Comparison of ENCODE assay signal across 37 cellular contexts in the genomic region with DNA sequence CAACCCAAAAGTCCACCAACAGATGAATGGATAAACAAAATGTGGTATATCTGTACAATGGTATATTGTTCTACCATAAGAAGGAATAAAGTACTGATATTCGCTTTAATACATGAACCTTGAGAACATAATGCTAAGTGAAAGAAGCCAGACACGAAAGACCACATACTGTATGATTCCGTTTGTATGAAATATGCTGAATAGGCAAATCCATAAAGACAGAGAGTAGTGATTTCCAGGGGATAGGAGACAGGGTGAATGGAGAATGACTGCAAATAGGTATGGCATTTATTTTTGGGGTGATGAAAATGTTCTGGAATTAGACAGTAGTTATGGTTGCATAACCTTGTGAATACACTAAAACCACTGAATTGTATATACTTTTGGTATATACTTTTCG. TPM values are rescaled to one million over a fixed set of nuclear protein-coding genes. Genes with fewer than 3 reads are reported as not detected.
"Had no signal": no experiment of that assay in that cellular context is flagged by ENCODE, and none has a peak within 500 bp of the region (broad histone marks: within the 10 kb centered on the region; RNA-seq: fewer than 3 reads in every experiment).

No MANE protein-coding gene starts in this region.

- H3K9me3 ChIP-seq: adrenal gland, body of pancreas, breast epithelium had no signal

- H3K36me3 ChIP-seq: adrenal gland, brain microvascular endothelial cell, breast epithelium had no signal

- H3K4me3 ChIP-seq: adrenal gland, body of pancreas, breast epithelium had no signal

- H3K27me3 ChIP-seq: adrenal gland, body of pancreas, brain microvascular endothelial cell, breast epithelium had no signal

- ATAC-seq: activated CD8-positive, alpha-beta T cell treated with anti-CD3 and anti-CD28 coated beads for 36 hours; activated naive CD4-positive, alpha-beta T cell treated with anti-CD3 and anti-CD28 coated beads, Interleukin-2, amount 50 U/mL, for 72 hours; activated T-cell treated with anti-CD3 and anti-CD28 coated beads, Interleukin-2, amount 50 U/mL, for 4 hours; activated T-cell treated with anti-CD3 and anti-CD28 coated beads, Interleukin-2, amount 50 U/mL, for 72 hours; activated T-helper 17 cell treated with anti-CD3 and anti-CD28 coated beads, Interleukin-2, amount 50 U/mL, for 72 hours; body of pancreas had no signal

- DNase-seq: activated B cell treated with CpG ODN at 0.5 μM for 24 hours; activated CD4-positive, alpha-beta memory T cell treated with anti-CD3 and anti-CD28 coated beads for 36 hours; activated CD4-positive, alpha-beta T cell treated with anti-CD3 and anti-CD28 coated beads for 4 hours; activated CD4-positive, alpha-beta T cell treated with anti-CD3 and anti-CD28 coated beads, Interleukin-2, amount 10 ng/mL, durations not matched to agents 24 days and 14 days; activated CD4-positive, alpha-beta T cell treated with anti-CD3 and anti-CD28 coated beads, Interleukin-2, amount 50 U/mL, for 1 hour; activated CD4-positive, alpha-beta T cell treated with anti-CD3 and anti-CD28 coated beads, Interleukin-2, amount 50 U/mL, for 4 hours; activated CD4-positive, CD25-positive, alpha-beta regulatory T cell treated with anti-CD3 and anti-CD28 coated beads, Interleukin-2, amount 50 U/mL, for 72 hours; activated CD8-positive, alpha-beta memory T cell treated with anti-CD3 and anti-CD28 coated beads, Interleukin-2, amount 50 U/mL, for 4 hours; activated CD8-positive, alpha-beta T cell treated with anti-CD3 and anti-CD28 coated beads for 36 hours; activated effector memory CD4-positive, alpha-beta T cell treated with anti-CD3 and anti-CD28 coated beads, Interleukin-2, amount 50 U/mL, for 16 hours; activated gamma-delta T cell treated with Interleukin-2 at 50 U/mL for 16 hours; activated naive CD4-positive, alpha-beta T cell; activated naive CD4-positive, alpha-beta T cell treated with anti-CD3 and anti-CD28 coated beads for 36 hours; activated naive CD4-positive, alpha-beta T cell treated with anti-CD3 and anti-CD28 coated beads, Interleukin-2, amount 50 U/mL, for 16 hours; activated naive CD8-positive, alpha-beta T cell treated with anti-CD3 and anti-CD28 coated beads for 36 hours; activated T-cell treated with anti-CD3 and anti-CD28 coated beads for 4 hours; activated T-cell treated with anti-CD3 and anti-CD28 coated beads, Interleukin-2, amount 50 U/mL, for 1 hour; activated T-cell treated with anti-CD3 and anti-CD28 coated beads, Interleukin-2, amount 50 U/mL, for 4 hours; activated T-cell treated with anti-CD3 and anti-CD28 coated beads, Interleukin-2, amount 50 U/mL, for 72 hours; adrenal gland; amniotic stem cell; aorta; body of pancreas; brain microvascular endothelial cell; central memory CD4-positive, alpha-beta T cell; T-helper 2 cell; T-helper 9 cell had no signal

- FAIRE-seq: astrocyte, TTC549 had no signal

- H3K4me1 ChIP-seq: adrenal gland, body of pancreas, breast epithelium had no signal

- H3K27ac ChIP-seq: adrenal gland, body of pancreas, brain microvascular endothelial cell, breast epithelium, VCaP had no signal

RNA-seq across cellular contexts. Expression of a gene that starts 28.6 kb away (rescaled TPM):
- total RNA-seq: activated B cell treated with CpG ODN at 0.5 μM for 24 hours; activated CD4-positive, alpha-beta T cell treated with anti-CD3 and anti-CD28 coated beads, Interleukin-2, amount 10 ng/mL, durations not matched to agents 24 days and 14 days; activated CD8-positive, alpha-beta memory T cell treated with anti-CD3 and anti-CD28 coated beads for 36 hours; activated CD8-positive, alpha-beta T cell treated with anti-CD3 and anti-CD28 coated beads for 36 hours; activated naive CD4-positive, alpha-beta T cell treated with anti-CD3 and anti-CD28 coated beads for 36 hours; activated naive CD8-positive, alpha-beta T cell treated with anti-CD3 and anti-CD28 coated beads for 36 hours; activated T-helper 1 cell treated with anti-CD3 and anti-CD28 coated beads, Interleukin-12 subunit alpha, Interleukin-12 subunit beta, Interleukin-2, Interleukin-4 antibody, amounts not matched to agents 30 ng/mL and 10 ng/mL and 1 ng/mL, durations not matched to agents 14 hours and 24 hours and 36 hours; aorta; astrocyte; cardiac septum; cerebellum had no signal

RNA-seq across cellular contexts. Expression of a gene that starts 48.0 kb away (rescaled TPM):
- total RNA-seq: activated B cell treated with CpG ODN at 0.5 μM for 24 hours; activated CD4-positive, alpha-beta memory T cell treated with anti-CD3 and anti-CD28 coated beads for 36 hours; activated CD4-positive, alpha-beta T cell treated with anti-CD3 and anti-CD28 coated beads, Interleukin-2, amount 10 ng/mL, durations not matched to agents 24 days and 14 days; activated CD8-positive, alpha-beta memory T cell treated with anti-CD3 and anti-CD28 coated beads for 36 hours; activated CD8-positive, alpha-beta T cell treated with anti-CD3 and anti-CD28 coated beads for 36 hours; activated naive CD4-positive, alpha-beta T cell treated with anti-CD3 and anti-CD28 coated beads for 36 hours; activated naive CD4-positive, alpha-beta T cell treated with anti-CD3 and anti-CD28 coated beads, Interleukin-2, amount 50 U/mL, for 72 hours; activated naive CD8-positive, alpha-beta T cell treated with anti-CD3 and anti-CD28 coated beads for 36 hours; activated T-cell treated with anti-CD3 and anti-CD28 coated beads, Interleukin-2, amount 50 U/mL, for 4 hours; activated T-cell treated with anti-CD3 and anti-CD28 coated beads, Interleukin-2, amount 50 U/mL, for 72 hours; activated T-helper 1 cell treated with anti-CD3 and anti-CD28 coated beads, Interleukin-12 subunit alpha, Interleukin-12 subunit beta, Interleukin-2, Interleukin-4 antibody, amounts not matched to agents 30 ng/mL and 10 ng/mL and 1 ng/mL, durations not matched to agents 14 hours and 24 hours and 36 hours; activated T-helper 17 cell treated with anti-CD3 and anti-CD28 coated beads, Interleukin-2, amount 50 U/mL, for 72 hours; aorta; body of pancreas; cardiac septum had no signal
